In genomic region chr11:67120881-67121710, GRCh38 we compare ENCODE assay signal across 8 cellular contexts. TPM values are rescaled to one million over a fixed set of nuclear protein-coding genes. Genes with fewer than 3 reads are reported as not detected.
DNase-seq lines count a peak whose midpoint lies in the region; ATAC-seq lines count a peak whose summit lies in the region.

No MANE protein-coding gene starts in this region.

- no peaks in the 10 kb centered on the region for H3K36me3 ChIP-seq in duodenal mucosa (ENCODE audit: control insufficient read depth in 1 of 2, insufficient read depth in 2 of 2, low read length in 2 of 2)

- peak overlapping the region; percentile 83 to 98 for H3K4me3 ChIP-seq in duodenal mucosa (ENCODE audit: low read depth in 1 of 2, low read length in 2 of 2)

- H3K27me3 ChIP-seq in duodenal mucosa (ENCODE audit: control insufficient read depth in 1 of 2, insufficient read depth in 2 of 2, low read length in 2 of 2) = no peaks in the 10 kb centered on the region

- DNase-seq in AML-193 (lab: John Stamatoyannopoulos, UW) (peak; percentile 87 to 91), GM19238 (ENCODE audit: insufficient read length, low spot score) (peak; percentile 50), RKO (ENCODE audit: low spot score) (peak; percentile 56), myocyte (ENCODE audit: low read depth) (peak; percentile 40)
- no peak for DNase-seq in NK-92 treated with Interleukin-12 subunit alpha and Interleukin-12 subunit beta, amount 100 ng/mL, for 24 hours (lab: John Stamatoyannopoulos, UW)

- H3K9me3 ChIP-seq in duodenal mucosa (ENCODE audit: control insufficient read depth in 1 of 2, low read length in 2 of 2) = no peaks in the 10 kb centered on the region

- no peak overlapping the region for H3K27ac ChIP-seq in duodenal mucosa (ENCODE audit: low read depth, low read length)

- no peak for ATAC-seq in HG03342 (IDR thresholded peaks at IDR 0.05; ENCODE audit: unreplicated experiment)
- ATAC-seq in GM21529 (IDR thresholded peaks at IDR 0.05; ENCODE audit: unreplicated experiment) = no peak

- peaks cover 9 to 13% of the 10 kb centered on the region in 2 donors for H3K4me1 ChIP-seq in duodenal mucosa (ENCODE audit: control insufficient read depth in 1 of 2, insufficient read depth in 2 of 2, low read length in 2 of 2)

- peak overlapping the region; percentile 84 to 97 for H3K9ac ChIP-seq in duodenal mucosa (ENCODE audit: low read depth in 1 of 2, low read length in 2 of 2)

RNA-seq across cellular contexts. Expression of gene KDM2A, which starts 2.0 kb away (rescaled TPM):
- total RNA-seq in myocyte = 28.4 and 34.6 TPM in 2 replicates
- 33.8 TPM for polyA plus RNA-seq in myocyte (2012)
